ENCODE assay signal across 8 cellular contexts in genomic region chr6:157322792-157323113, GRCh38. TPM values are rescaled to one million over a fixed set of nuclear protein-coding genes. Genes with fewer than 3 reads are reported as not detected.
DNase-seq lines count a peak whose midpoint lies in the region; ATAC-seq and TF ChIP-seq lines count a peak whose summit lies in the region.

No MANE protein-coding gene starts in this region.

- peak overlapping the region; percentile 91 for H3K27ac Mint-ChIP-seq in activated T-helper 1 cell treated with anti-CD3 and anti-CD28 coated beads, Interleukin-12 subunit alpha, Interleukin-12 subunit beta, Interleukin-2, Interleukin-4 antibody, amounts not matched to agents 30 ng/mL and 10 ng/mL and 1 ng/mL, durations not matched to agents 14 hours and 24 hours and 36 hours
- H3K27ac Mint-ChIP-seq in stimulated activated effector memory CD8-positive, alpha-beta T cell treated with anti-CD3 and anti-CD28 coated beads, Interleukin-12 subunit alpha, Interleukin-12 subunit beta, amount 100 ng/mL, for 72 hours = peak overlapping the region; percentile 92

- POLR2A ChIA-PET in HEK293T (lab: Yijun Ruan, JAX) = interaction anchor here (0.7 to 3.1 kb wide), 28 partner anchors 8 to 747 kb away, joined by 3 to 60 read pairs (median 4); partner anchors contain the start of gene ZDHHC14

- no peaks in the 10 kb centered on the region for H3K9me3 ChIP-seq in iPS-15b (ENCODE audit: control insufficient read depth, insufficient read depth, low read length)

- peaks cover 49% of the 10 kb centered on the region for H3K4me1 Mint-ChIP-seq in activated T-helper 1 cell treated with anti-CD3 and anti-CD28 coated beads, Interleukin-12 subunit alpha, Interleukin-12 subunit beta, Interleukin-2, Interleukin-4 antibody, amounts not matched to agents 30 ng/mL and 10 ng/mL and 1 ng/mL, durations not matched to agents 14 hours and 24 hours and 36 hours (ENCODE audit: low read depth)
- peaks cover 36% of the 10 kb centered on the region for H3K4me1 Mint-ChIP-seq in stimulated activated effector memory CD8-positive, alpha-beta T cell treated with anti-CD3 and anti-CD28 coated beads, Interleukin-12 subunit alpha, Interleukin-12 subunit beta, amount 100 ng/mL, for 72 hours

- peaks cover 10% of the 10 kb centered on the region for H3K27me3 Mint-ChIP-seq in activated T-helper 1 cell treated with anti-CD3 and anti-CD28 coated beads, Interleukin-12 subunit alpha, Interleukin-12 subunit beta, Interleukin-2, Interleukin-4 antibody, amounts not matched to agents 30 ng/mL and 10 ng/mL and 1 ng/mL, durations not matched to agents 14 hours and 24 hours and 36 hours (ENCODE audit: insufficient read depth)

- peaks cover 15% of the 10 kb centered on the region for H3K27me3 ChIP-seq in iPS-15b (ENCODE audit: control insufficient read depth, insufficient read depth, low read length)

- no peak for ATAC-seq in stimulated activated effector memory CD8-positive, alpha-beta T cell treated with anti-CD3 and anti-CD28 coated beads, Interleukin-12 subunit alpha, Interleukin-12 subunit beta, amount 100 ng/mL, for 72 hours
- ATAC-seq in HG02938 (IDR thresholded peaks at IDR 0.05; ENCODE audit: unreplicated experiment) (no peak), HG03354 (IDR thresholded peaks at IDR 0.05; ENCODE audit: poor library complexity, severe bottlenecking, unreplicated experiment) (no peak), GM18861 (IDR thresholded peaks at IDR 0.05; ENCODE audit: unreplicated experiment) (no peak)

- intact Hi-C loops in activated T-helper 1 cell treated with anti-CD3 and anti-CD28 coated beads, Interleukin-12 subunit alpha, Interleukin-12 subunit beta, Interleukin-2, Interleukin-4 antibody, amounts not matched to agents 30 ng/mL and 10 ng/mL and 1 ng/mL, durations not matched to agents 14 hours and 24 hours and 36 hours (cut with micrococcal nuclease) = loop anchor here (1.0 to 10.0 kb wide), 11 partner anchors 46 to 552 kb away; no protein-coding TSS in a partner anchor

- no peaks in the 10 kb centered on the region for H3K4me1 ChIP-seq in iPS-15b (ENCODE audit: control insufficient read depth, insufficient read depth, low read length)

- no peak for DNase-seq in HEK293T (ENCODE audit: extremely low spot score)
- no peak for DNase-seq in activated T-helper 1 cell treated with anti-CD3 and anti-CD28 coated beads, Interleukin-12 subunit alpha, Interleukin-12 subunit beta, Interleukin-2, Interleukin-4 antibody, amounts not matched to agents 30 ng/mL and 10 ng/mL and 1 ng/mL, durations not matched to agents 14 hours and 24 hours and 36 hours (ENCODE audit: low spot score)
- DNase-seq in stimulated activated effector memory CD8-positive, alpha-beta T cell treated with anti-CD3 and anti-CD28 coated beads, Interleukin-12 subunit alpha, Interleukin-12 subunit beta, amount 100 ng/mL, for 72 hours (ENCODE audit: low spot score in 2 of 2) = no peak
- DNase-seq in stimulated activated naive CD4-positive, alpha-beta T cell treated with Interleukin-2 at 50 U/mL for 16 hours (lab: John Stamatoyannopoulos, UW) = no peak

- H3K4me3 Mint-ChIP-seq in activated T-helper 1 cell treated with anti-CD3 and anti-CD28 coated beads, Interleukin-12 subunit alpha, Interleukin-12 subunit beta, Interleukin-2, Interleukin-4 antibody, amounts not matched to agents 30 ng/mL and 10 ng/mL and 1 ng/mL, durations not matched to agents 14 hours and 24 hours and 36 hours = peak overlapping the region; percentile 99
- peak overlapping the region; percentile 95 for H3K4me3 Mint-ChIP-seq in stimulated activated effector memory CD8-positive, alpha-beta T cell treated with anti-CD3 and anti-CD28 coated beads, Interleukin-12 subunit alpha, Interleukin-12 subunit beta, amount 100 ng/mL, for 72 hours

- peaks cover 2% of the 10 kb centered on the region for H3K36me3 ChIP-seq in iPS-15b (ENCODE audit: control insufficient read depth, insufficient read depth, low read length)

- CTCF ChIA-PET in HEK293T (lab: Yijun Ruan, JAX) = interaction anchor here (1.2 to 2.5 kb wide), 4 partner anchors 8 to 293 kb away, joined by 4 to 14 read pairs (median 6); no protein-coding TSS in a partner anchor

- peaks cover 5% of the 10 kb centered on the region for H3K36me3 Mint-ChIP-seq in activated T-helper 1 cell treated with anti-CD3 and anti-CD28 coated beads, Interleukin-12 subunit alpha, Interleukin-12 subunit beta, Interleukin-2, Interleukin-4 antibody, amounts not matched to agents 30 ng/mL and 10 ng/mL and 1 ng/mL, durations not matched to agents 14 hours and 24 hours and 36 hours (ENCODE audit: low read depth)
- peaks cover 28% of the 10 kb centered on the region for H3K36me3 Mint-ChIP-seq in stimulated activated effector memory CD8-positive, alpha-beta T cell treated with anti-CD3 and anti-CD28 coated beads, Interleukin-12 subunit alpha, Interleukin-12 subunit beta, amount 100 ng/mL, for 72 hours

- no peaks in the 10 kb centered on the region for H3K9me3 Mint-ChIP-seq in activated T-helper 1 cell treated with anti-CD3 and anti-CD28 coated beads, Interleukin-12 subunit alpha, Interleukin-12 subunit beta, Interleukin-2, Interleukin-4 antibody, amounts not matched to agents 30 ng/mL and 10 ng/mL and 1 ng/mL, durations not matched to agents 14 hours and 24 hours and 36 hours
- no peaks in the 10 kb centered on the region for H3K9me3 Mint-ChIP-seq in stimulated activated effector memory CD8-positive, alpha-beta T cell treated with anti-CD3 and anti-CD28 coated beads, Interleukin-12 subunit alpha, Interleukin-12 subunit beta, amount 100 ng/mL, for 72 hours

- H3K4me3 ChIP-seq in iPS-15b (ENCODE audit: low read depth, low read length) = peak overlapping the region; percentile 94

- H3K9ac ChIP-seq in iPS-15b (ENCODE audit: low read depth, low read length) = peak overlapping the region; percentile 77

TF ChIP-seq in HEK293T, 16 proteins besides CTCF, POLR2A, EP300 and RAD21:
- TF ChIP-seq TARDBP (IDR thresholded peaks at IDR 0.05) (peak; percentile 73), ZNF384 (IDR thresholded peaks at IDR 0.05) (no peak)

RNA-seq across cellular contexts. Expression of gene TMEM242, which starts 0.6 kb away (rescaled TPM):
- total RNA-seq in activated T-helper 1 cell treated with anti-CD3 and anti-CD28 coated beads, Interleukin-12 subunit alpha, Interleukin-12 subunit beta, Interleukin-2, Interleukin-4 antibody, amounts not matched to agents 30 ng/mL and 10 ng/mL and 1 ng/mL, durations not matched to agents 14 hours and 24 hours and 36 hours = 10.1 and 12.7 TPM in 2 replicates

RNA-seq across cellular contexts. Expression of gene ZDHHC14, which starts 58.2 kb away (rescaled TPM):
- 14.4 and 17.9 TPM in 2 replicates for total RNA-seq in activated T-helper 1 cell treated with anti-CD3 and anti-CD28 coated beads, Interleukin-12 subunit alpha, Interleukin-12 subunit beta, Interleukin-2, Interleukin-4 antibody, amounts not matched to agents 30 ng/mL and 10 ng/mL and 1 ng/mL, durations not matched to agents 14 hours and 24 hours and 36 hours
